In the genomic region with DNA sequence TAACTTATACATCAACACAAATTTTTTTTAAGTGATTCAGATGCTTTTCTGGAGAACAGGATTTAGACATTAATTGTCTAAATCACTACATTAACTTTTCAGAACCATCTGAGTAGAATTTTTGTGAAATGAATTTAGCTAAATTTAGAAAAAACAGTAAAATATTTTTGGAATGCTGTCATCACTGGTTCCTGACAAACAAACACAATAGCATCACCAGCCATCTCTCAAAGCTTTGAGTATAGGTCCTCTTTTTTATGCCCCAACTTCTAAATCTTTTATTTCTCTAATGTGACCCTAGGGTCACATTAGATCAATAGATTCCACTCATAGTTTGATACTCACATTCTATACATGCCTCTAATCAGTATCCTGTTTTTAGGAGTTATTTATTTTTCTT, we compare ENCODE assay signal across 18 cellular contexts.
"Had no signal": no experiment of that assay in that cellular context is flagged by ENCODE, and none has a peak within 500 bp of the region (broad histone marks: within the 10 kb centered on the region; RNA-seq: fewer than 3 reads in every experiment).

No MANE protein-coding gene starts in this region.

- ATAC-seq: activated CD4-positive, CD25-positive, alpha-beta regulatory T cell treated with anti-CD3 and anti-CD28 coated beads, Interleukin-2, amount 50 U/mL, for 24 hours; left ventricle myocardium superior; natural killer cell treated with Interleukin-12 subunit alpha and Interleukin-12 subunit beta and Interleukin-15 and Interleukin-18, amount 100 ng/mL, for 72 hours; stimulated activated naive CD8-positive, alpha-beta T cell treated with anti-CD3 and anti-CD28 coated beads, Interleukin-15, Interleukin-2, amounts not matched to agents 100 U/mL and 50 U/mL, for 24 hours had no signal

- DNase-seq: activated CD4-positive, alpha-beta T cell treated with anti-CD3 and anti-CD28 coated beads, Interleukin-2, amount 50 U/mL, for 1 hour; activated CD8-positive, alpha-beta memory T cell treated with anti-CD3 and anti-CD28 coated beads for 24 hours; activated gamma-delta T cell treated with Interleukin-2 at 50 U/mL for 16 hours; activated naive CD8-positive, alpha-beta T cell treated with anti-CD3 and anti-CD28 coated beads for 36 hours; anterior cingulate cortex; hypothalamus; kidney glomerular epithelial cell; left ventricle myocardium superior; mesendoderm; small intestine; stimulated activated CD4-positive, alpha-beta T cell treated with anti-CD3 and anti-CD28 coated beads, Interleukin-4, amount 100 ng/mL, for 4 hours; stimulated activated CD8-positive, alpha-beta memory T cell treated with anti-CD3 and anti-CD28 coated beads, Interleukin-4, amount 100 ng/mL, for 48 hours; stimulated activated naive CD8-positive, alpha-beta T cell treated with anti-CD3 and anti-CD28 coated beads, Interleukin-15, Interleukin-2, amounts not matched to agents 100 U/mL and 50 U/mL, for 24 hours; trophoblast cell had no signal

- H3K4me1 ChIP-seq: breast epithelium had no signal

- H3K4me3 ChIP-seq: breast epithelium had no signal

- H3K27me3 ChIP-seq: breast epithelium had no signal

- H3K36me3 ChIP-seq: breast epithelium had no signal

- H3K27ac ChIP-seq: breast epithelium, epithelial cell of prostate had no signal

- H3K9me3 ChIP-seq: breast epithelium had no signal
